In genomic region chr1:46039571-46040052, GRCh38 we compare ENCODE assay signal across 10 cellular contexts.
DNase-seq lines count a peak whose midpoint lies in the region; ATAC-seq and TF ChIP-seq lines count a peak whose summit lies in the region.
"Had no signal": no experiment of that assay in that cellular context is flagged by ENCODE, and none has a peak within 500 bp of the region (broad histone marks: within the 10 kb centered on the region; RNA-seq: fewer than 3 reads in every experiment).

No MANE protein-coding gene starts in this region.

- ATAC-seq in HG03442 (IDR thresholded peaks at IDR 0.05; ENCODE audit: unreplicated experiment), result no peak

- TF ChIP-seq CTCF in choroid plexus epithelial cell (conservative IDR thresholded peaks at IDR 0.05; ENCODE audit: low read depth, low read length) (no peak), prostate gland (IDR thresholded peaks at IDR 0.05) (no peak)

- no peaks in the 10 kb centered on the region for H3K27me3 ChIP-seq in prostate gland (replicated peaks; ENCODE audit: insufficient read depth)
- H3K27me3 ChIP-seq in effector memory CD4-positive, alpha-beta T cell (replicated peaks; ENCODE audit: control insufficient read depth, insufficient read depth, low read length, poor library complexity, severe bottlenecking), result no peaks in the 10 kb centered on the region

- no peak overlapping the region for H3K4me3 ChIP-seq in choroid plexus epithelial cell (ENCODE audit: low read depth, low read length)
- no peak overlapping the region for H3K4me3 ChIP-seq in prostate gland
- H3K4me3 ChIP-seq in effector memory CD4-positive, alpha-beta T cell (ENCODE audit: insufficient read depth, low read depth, low read length, poor library complexity, severe bottlenecking), result no peak overlapping the region

- TF ChIP-seq POLR2A in prostate gland (IDR thresholded peaks at IDR 0.05), result no peak

- H3K27ac ChIP-seq in prostate gland, result peak overlapping the region; percentile 8 to 41
- no peak overlapping the region for H3K27ac ChIP-seq in effector memory CD4-positive, alpha-beta T cell (ENCODE audit: insufficient read depth, low read length, poor library complexity, severe bottlenecking)

- H3K4me1 ChIP-seq in prostate gland (replicated peaks), result no peaks in the 10 kb centered on the region
- no peaks in the 10 kb centered on the region for H3K4me1 ChIP-seq in effector memory CD4-positive, alpha-beta T cell (ENCODE audit: control insufficient read depth, insufficient read depth, low read length, poor library complexity, severe bottlenecking)

- intact Hi-C loops in prostate gland (cut with DNase I), result loop anchor here (5.0 kb wide), 2 partner anchors 93 to 183 kb away; partner anchors contain the start of gene PIK3R3

- no peaks in the 10 kb centered on the region for H3K9me3 ChIP-seq in prostate gland
- H3K9me3 ChIP-seq in effector memory CD4-positive, alpha-beta T cell (ENCODE audit: control insufficient read depth, low read length), result no peaks in the 10 kb centered on the region

- WGBS in prostate gland, result 11% methylated on average over 4 of the region's 4 CpGs

- no peaks in the 10 kb centered on the region for H3K36me3 ChIP-seq in prostate gland
- no peaks in the 10 kb centered on the region for H3K36me3 ChIP-seq in effector memory CD4-positive, alpha-beta T cell (ENCODE audit: control insufficient read depth, insufficient read depth, low read length)

- DNase-seq in GF-D8 (lab: John Stamatoyannopoulos, UW), result peak; percentile 23
- peak; percentile 6 for DNase-seq in NCI-H226
- DNase-seq in choroid plexus epithelial cell (ENCODE audit: low read depth), result peak; percentile 66
- DNase-seq in prostate gland (ENCODE audit: low spot score), result peak; percentile 70
- DNase-seq in LoVo (ENCODE audit: low spot score), result no peak
- no peak for DNase-seq in effector memory CD4-positive, alpha-beta T cell
- no peak for DNase-seq in stimulated activated naive CD4-positive, alpha-beta T cell (lab: John Stamatoyannopoulos, UW)
- DNase-seq: NCI-H2227 treated with DMSO at 0.1 percent for 48 hours, posterior cingulate gyrus had no signal

Comparison
In these comparisons a context has a peak if more than half of its experiments do, and no peak if none do; other contexts are left out.
1. DNase-seq: peak in GF-D8 (single experiment), NCI-H226 (single experiment), choroid plexus epithelial cell (single experiment) and prostate gland (single experiment); none in LoVo (single experiment), effector memory CD4-positive, alpha-beta T cell (0 of 3) and stimulated activated naive CD4-positive, alpha-beta T cell (0 of 6).